Comparison of ENCODE assay signal across 12 cellular contexts in the genomic region with DNA sequence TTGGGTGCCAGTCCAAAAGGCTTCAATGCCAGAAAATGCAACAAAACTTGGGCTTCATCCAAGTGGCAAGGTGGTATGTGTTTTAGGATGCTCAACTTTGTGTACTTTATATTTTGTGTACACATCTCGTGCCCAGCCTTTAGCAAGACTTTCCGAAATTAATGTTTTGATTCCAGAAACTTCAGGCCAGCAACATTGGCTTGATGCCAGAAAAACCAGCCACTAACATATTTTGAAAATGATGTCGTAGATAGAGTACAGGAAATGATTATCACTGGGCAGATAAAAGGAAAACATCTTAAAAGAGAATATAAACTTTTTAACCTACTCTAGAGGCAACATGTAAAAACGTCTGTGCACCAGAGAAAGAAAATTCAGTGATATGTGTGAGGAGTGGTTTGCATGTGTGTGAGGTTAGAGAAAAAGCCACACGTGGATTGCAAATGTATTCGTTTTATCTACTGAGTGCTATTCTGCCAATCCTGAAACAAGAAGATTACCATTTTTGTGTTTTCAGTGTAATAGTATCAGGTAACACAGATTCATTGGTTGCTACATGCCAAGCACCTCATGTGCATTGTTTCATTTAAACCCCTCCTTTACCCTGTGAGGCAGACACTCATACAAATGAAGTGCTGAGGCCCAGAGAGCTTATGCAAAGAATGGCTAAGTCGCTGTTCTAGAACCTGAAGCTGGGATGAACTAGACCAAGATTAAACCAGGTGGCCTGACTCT.
DNase-seq lines count a peak whose midpoint lies in the region; ATAC-seq, FAIRE-seq and TF ChIP-seq lines count a peak whose summit lies in the region.
"Had no signal": no experiment of that assay in that cellular context is flagged by ENCODE, and none has a peak within 500 bp of the region (broad histone marks: within the 10 kb centered on the region; RNA-seq: fewer than 3 reads in every experiment).

No MANE protein-coding gene starts in this region.

- WGBS in sigmoid colon, 2 donors = 36 to 52% methylated on average over 7 of the region's 7 CpGs

- H3K9me3 ChIP-seq in left ventricle myocardium inferior (replicated peaks) (no peaks in the 10 kb centered on the region), RWPE2 (ENCODE audit: severe bottlenecking) (no peaks in the 10 kb centered on the region), sigmoid colon (no peaks in the 10 kb centered on the region)
- H3K9me3 ChIP-seq: BLaER1, Peyer's patch had no signal

- FAIRE-seq in urothelium cell line (lab: Jason Lieb, UNC) = peak; percentile 27
- FAIRE-seq: keratinocyte had no signal

- TF ChIP-seq EP300 in sigmoid colon (IDR thresholded peaks at IDR 0.05) = no peak

- no peak for TF ChIP-seq CTCF in left ventricle myocardium inferior (IDR thresholded peaks at IDR 0.05; ENCODE audit: borderline replicate concordance)
- TF ChIP-seq CTCF in RWPE2 (IDR thresholded peaks at IDR 0.05; ENCODE audit: poor library complexity, severe bottlenecking) = no peak
- no peak for TF ChIP-seq CTCF in sigmoid colon (IDR thresholded peaks at IDR 0.05)

- H3K36me3 ChIP-seq in left ventricle myocardium inferior = no peaks in the 10 kb centered on the region
- H3K36me3 ChIP-seq in RWPE2 (ENCODE audit: low read depth) = no peaks in the 10 kb centered on the region
- no peaks in the 10 kb centered on the region for H3K36me3 ChIP-seq in sigmoid colon
- H3K36me3 ChIP-seq: BLaER1, Peyer's patch had no signal

- H3K27me3 ChIP-seq in left ventricle myocardium inferior (ENCODE audit: low read depth) (peaks cover 7% of the 10 kb centered on the region), RWPE2 (ENCODE audit: insufficient read depth, poor library complexity, severe bottlenecking) (no peaks in the 10 kb centered on the region), sigmoid colon (no peaks in the 10 kb centered on the region)
- H3K27me3 ChIP-seq: BLaER1, Peyer's patch had no signal

- peak overlapping the region; percentile 20 for H3K27ac ChIP-seq in left ventricle myocardium inferior (replicated peaks)
- H3K27ac ChIP-seq in RWPE2 (ENCODE audit: poor library complexity, severe bottlenecking) = peak overlapping the region; percentile 1
- peak overlapping the region in 2 of 4 donors; percentile 29 to 46 for H3K27ac ChIP-seq in sigmoid colon
- H3K27ac ChIP-seq: BLaER1, Peyer's patch had no signal

- H3K4me1 ChIP-seq in left ventricle myocardium inferior = peaks cover 6% of the 10 kb centered on the region
- peaks cover 6% of the 10 kb centered on the region for H3K4me1 ChIP-seq in RWPE2 (ENCODE audit: insufficient read depth, poor library complexity, severe bottlenecking)
- peaks cover 0 to 14% (median 5%) of the 10 kb centered on the region in 4 donors for H3K4me1 ChIP-seq in sigmoid colon
- H3K4me1 ChIP-seq: BLaER1, Peyer's patch had no signal

- intact Hi-C loops in left ventricle myocardium inferior (cut with micrococcal nuclease) = no loop called here
- intact Hi-C loops in Right ventricle myocardium inferior (cut with DNase I) = no loop called here
- intact Hi-C loops in sigmoid colon (cut with DNase I) = no loop called here
- intact Hi-C loops in sciatic nerve (cut with DNase I) = no loop called here

- no peak overlapping the region for H3K4me3 ChIP-seq in left ventricle myocardium inferior
- no peak overlapping the region for H3K4me3 ChIP-seq in RWPE2 (ENCODE audit: severe bottlenecking)
- no peak overlapping the region for H3K4me3 ChIP-seq in sigmoid colon
- H3K4me3 ChIP-seq: BLaER1, Peyer's patch had no signal

- TF ChIP-seq POLR2A in sigmoid colon (IDR thresholded peaks at IDR 0.05) = no peak

- ATAC-seq in Right ventricle myocardium inferior (no peak), RWPE2 (ENCODE audit: low read depth) (0 out of 3 replicates have a peak, but pooled peaks have one; percentile 29), sciatic nerve (no peak)

- DNase-seq in left ventricle myocardium inferior = no peak
- DNase-seq in Right ventricle myocardium inferior (ENCODE audit: missing footprints) = no peak
- DNase-seq in RWPE2 (ENCODE audit: low spot score) = no peak
- peak; percentile 23 for DNase-seq in fibroblast of the conjunctiva (ENCODE audit: low read depth)
- DNase-seq in urothelium cell line (ENCODE audit: low spot score) = peak; percentile 31
- no peak for DNase-seq in sigmoid colon
- no peak for DNase-seq in GOT3 (lab: John Stamatoyannopoulos, UW)
- DNase-seq in sciatic nerve (ENCODE audit: low spot score) = no peak
- DNase-seq: endodermal cell, Peyer's patch had no signal

Comparison
In these comparisons a context has a peak if more than half of its experiments do, and no peak if none do; other contexts are left out.
1. DNase-seq: peak in fibroblast of the conjunctiva (single experiment) and urothelium cell line (single experiment); none in left ventricle myocardium inferior (single experiment), Right ventricle myocardium inferior (single experiment), RWPE2 (single experiment), sigmoid colon (single experiment), GOT3 (single experiment) and sciatic nerve (single experiment).